8 cellular contexts compared by ENCODE assay signal in genomic region chr2:111698743-111699554, GRCh38.
DNase-seq lines count a peak whose midpoint lies in the region; ATAC-seq lines count a peak whose summit lies in the region.

No MANE protein-coding gene starts in this region.

- DNase-seq in DMS153 treated with DMSO at 0.1 percent for 48 hours (lab: John Stamatoyannopoulos, UW; ENCODE audit: unreplicated experiment) (peak; percentile 81), HuH-7 (ENCODE audit: low spot score) (peak; percentile 72), RPMI8226 (peak; percentile 94), globus pallidus (ENCODE audit: low spot score) (peak; percentile 7), pulmonary artery endothelial cell (ENCODE audit: low read depth, low spot score) (peak; percentile 85)
- peak; percentile 39 for DNase-seq in activated T-helper 9 cell treated with anti-CD3 and anti-CD28 coated beads, Interleukin-2, amount 50 U/mL, for 16 hours (ENCODE audit: low read depth)

- ATAC-seq in GM18867 (IDR thresholded peaks at IDR 0.05; ENCODE audit: unreplicated experiment) (no peak), HG02610 (IDR thresholded peaks at IDR 0.05; ENCODE audit: unreplicated experiment) (no peak)

Comparison
In these comparisons a context has a peak if more than half of its experiments do, and no peak if none do; other contexts are left out.
1. DNase-seq: peak in every context shown above with its lines; median percentile 94 in RPMI8226; 85 in pulmonary artery endothelial cell; 81 in DMS153 treated with DMSO at 0.1 percent for 48 hours; 72 in HuH-7; 39 in activated T-helper 9 cell treated with anti-CD3 and anti-CD28 coated beads, Interleukin-2, amount 50 U/mL, for 16 hours; 7 in globus pallidus.